Comparison of ENCODE assay signal across 1 cellular context in the genomic region with DNA sequence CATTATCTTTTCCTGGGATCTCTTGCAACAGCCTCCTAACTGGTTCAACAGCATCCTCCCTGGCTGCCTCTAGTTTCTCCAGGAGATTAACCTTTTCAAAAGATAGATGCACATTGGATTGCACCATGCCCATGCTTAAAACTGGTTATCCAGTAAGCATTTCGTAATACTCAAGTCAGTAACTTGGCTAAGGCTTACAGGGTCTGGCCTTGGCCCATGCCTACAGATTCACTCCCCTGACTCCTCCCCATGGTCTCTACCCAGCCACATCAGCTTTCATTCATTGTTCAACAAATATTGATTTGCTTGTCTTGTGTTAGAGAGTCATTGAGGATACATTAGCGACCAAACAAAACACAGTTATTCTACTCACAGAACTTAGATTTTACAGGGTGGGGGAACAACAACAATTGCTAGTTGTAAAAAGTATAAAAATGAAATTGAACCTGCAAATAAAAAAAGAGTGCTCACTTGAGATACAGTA.
TF ChIP-seq lines count a peak whose summit lies in the region.

No MANE protein-coding gene starts in this region.

TF ChIP-seq in K562, 482 proteins besides CTCF, POLR2A, EP300 and RAD21 (continued from another document):
- TF ChIP-seq, protein P1, sequence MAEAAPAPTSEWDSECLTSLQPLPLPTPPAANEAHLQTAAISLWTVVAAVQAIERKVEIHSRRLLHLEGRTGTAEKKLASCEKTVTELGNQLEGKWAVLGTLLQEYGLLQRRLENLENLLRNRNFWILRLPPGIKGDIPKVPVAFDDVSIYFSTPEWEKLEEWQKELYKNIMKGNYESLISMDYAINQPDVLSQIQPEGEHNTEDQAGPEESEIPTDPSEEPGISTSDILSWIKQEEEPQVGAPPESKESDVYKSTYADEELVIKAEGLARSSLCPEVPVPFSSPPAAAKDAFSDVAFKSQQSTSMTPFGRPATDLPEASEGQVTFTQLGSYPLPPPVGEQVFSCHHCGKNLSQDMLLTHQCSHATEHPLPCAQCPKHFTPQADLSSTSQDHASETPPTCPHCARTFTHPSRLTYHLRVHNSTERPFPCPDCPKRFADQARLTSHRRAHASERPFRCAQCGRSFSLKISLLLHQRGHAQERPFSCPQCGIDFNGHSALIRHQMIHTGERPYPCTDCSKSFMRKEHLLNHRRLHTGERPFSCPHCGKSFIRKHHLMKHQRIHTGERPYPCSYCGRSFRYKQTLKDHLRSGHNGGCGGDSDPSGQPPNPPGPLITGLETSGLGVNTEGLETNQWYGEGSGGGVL (CRISPR knock-in tag; IDR thresholded peaks at IDR 0.05): no peak
- TF ChIP-seq, protein P2, sequence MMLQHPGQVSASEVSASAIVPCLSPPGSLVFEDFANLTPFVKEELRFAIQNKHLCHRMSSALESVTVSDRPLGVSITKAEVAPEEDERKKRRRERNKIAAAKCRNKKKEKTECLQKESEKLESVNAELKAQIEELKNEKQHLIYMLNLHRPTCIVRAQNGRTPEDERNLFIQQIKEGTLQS (IDR thresholded peaks at IDR 0.05): no peak
- TF ChIP-seq, protein P2 (CRISPR knock-in tag; conservative IDR thresholded peaks at IDR 0.05): no peak
- no peak for TF ChIP-seq SIN3A (IDR thresholded peaks at IDR 0.05; ENCODE audit: borderline replicate concordance in 2 of 2, control insufficient read depth in 1 of 2, low read depth in 2 of 2, low read length in 2 of 2)
- no peak for TF ChIP-seq STAT5A (IDR thresholded peaks at IDR 0.05; ENCODE audit: borderline replicate concordance, low read length)
- no peak for TF ChIP-seq SAP30 (IDR thresholded peaks at IDR 0.05; ENCODE audit: borderline replicate concordance, insufficient read depth, low read depth, low read length, poor library complexity, severe bottlenecking)
- TF ChIP-seq IFI16 (CRISPR knock-in tag; IDR thresholded peaks at IDR 0.05): no peak
- no peak for TF ChIP-seq TFAM (CRISPR knock-in tag; conservative IDR thresholded peaks at IDR 0.05)
- no peak for TF ChIP-seq MAFK (IDR thresholded peaks at IDR 0.05; ENCODE audit: low read length)
- TF ChIP-seq CEBPB (tag; IDR thresholded peaks at IDR 0.05): peak; percentile 79
- no peak for TF ChIP-seq ZFP36 (IDR thresholded peaks at IDR 0.05; ENCODE audit: low read depth, low read length, partially characterized antibody)
TF ChIP-seq in K562: peak in this region for 2.
